20 cellular contexts compared by ENCODE assay signal in the genomic region with DNA sequence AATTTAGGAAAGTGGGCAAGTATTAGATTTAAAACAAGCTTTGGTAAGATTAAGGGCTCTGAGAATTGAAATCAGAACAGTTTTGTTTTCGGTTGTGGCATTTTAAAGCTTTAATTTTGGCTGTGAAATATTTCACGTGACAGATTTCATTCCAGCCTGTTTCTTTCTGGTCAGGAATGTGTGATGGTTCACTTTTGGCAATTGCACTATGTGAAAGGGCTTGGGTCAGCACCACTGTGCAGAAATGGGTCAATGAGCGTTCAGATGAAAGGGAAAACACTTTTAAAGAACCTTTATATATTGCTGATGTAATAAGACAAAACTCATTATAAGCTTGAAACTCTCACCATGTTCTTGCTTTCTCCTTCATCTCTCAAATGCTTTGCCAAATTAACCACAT. TPM values are rescaled to one million over a fixed set of nuclear protein-coding genes. Genes with fewer than 3 reads are reported as not detected.
A peak's percentile ranks its signal among the peaks of the same experiment; 100 is the strongest.
DNase-seq lines count a peak whose midpoint lies in the region; ATAC-seq and TF ChIP-seq lines count a peak whose summit lies in the region.
"Had no signal": no experiment of that assay in that cellular context is flagged by ENCODE, and none has a peak within 500 bp of the region (broad histone marks: within the 10 kb centered on the region; RNA-seq: fewer than 3 reads in every experiment).

No MANE protein-coding gene starts in this region.

- intact Hi-C loops in tibial artery (cut with DNase I; ENCODE audit: low total_unique reads), result no loop called here

- peaks cover 0 to 40% (median 15%) of the 10 kb centered on the region in 4 donors for H3K4me1 ChIP-seq in tibial artery
- H3K4me1 ChIP-seq: right lobe of liver had no signal

- no peak overlapping the region for H3K4me3 ChIP-seq in fibroblast of villous mesenchyme (ENCODE audit: low read depth, low read length)
- peak overlapping the region in 1 of 2 donors; percentile 12 for H3K4me3 ChIP-seq in tibial artery
- H3K4me3 ChIP-seq: esophagus squamous epithelium, right lobe of liver, upper lobe of right lung had no signal

- no peaks in the 10 kb centered on the region for H3K9me3 ChIP-seq in tibial artery
- H3K9me3 ChIP-seq: BE2C, esophagus squamous epithelium, upper lobe of right lung had no signal

- ATAC-seq in HG03196 (IDR thresholded peaks at IDR 0.05; ENCODE audit: unreplicated experiment), result no peak
- ATAC-seq: effector memory CD8-positive, alpha-beta T cell; right lobe of liver; stimulated activated naive CD8-positive, alpha-beta T cell treated with anti-CD3 and anti-CD28 coated beads, Interleukin-15, Interleukin-2, amounts not matched to agents 100 U/mL and 50 U/mL, for 24 hours; upper lobe of right lung had no signal

- peak overlapping the region; percentile 51 to 54 for H3K27ac ChIP-seq in tibial artery
- H3K27ac ChIP-seq: right lobe of liver had no signal

- no peak for TF ChIP-seq CTCF in fibroblast of villous mesenchyme (IDR thresholded peaks at IDR 0.05; ENCODE audit: insufficient read depth, low read depth, low read length)
- TF ChIP-seq CTCF in tibial artery (IDR thresholded peaks at IDR 0.05), result no peak

- H3K36me3 ChIP-seq in tibial artery, result no peaks in the 10 kb centered on the region
- H3K36me3 ChIP-seq: BE2C, esophagus squamous epithelium, right lobe of liver, upper lobe of right lung had no signal

- no peaks in the 10 kb centered on the region for H3K27me3 ChIP-seq in tibial artery
- H3K27me3 ChIP-seq: BE2C, esophagus squamous epithelium, right lobe of liver, upper lobe of right lung had no signal

- DNase-seq in astrocyte of the hippocampus (ENCODE audit: low read depth, low spot score), result peak; percentile 8
- peak; percentile 14 for DNase-seq in fibroblast of villous mesenchyme (ENCODE audit: low read depth)
- DNase-seq in midbrain (lab: John Stamatoyannopoulos, UW), result peak; percentile 10
- DNase-seq in tibial artery, result no peak
- DNase-seq in CD1c-positive myeloid dendritic cell (ENCODE audit: extremely low spot score), result no peak
- DNase-seq in NCI-H187 (lab: John Stamatoyannopoulos, UW), result no peak
- DNase-seq: activated CD4-positive, alpha-beta T cell treated with anti-CD3 and anti-CD28 coated beads, Interleukin-2, amount 50 U/mL, for 48 hours; activated gamma-delta T cell; BE2C; effector memory CD8-positive, alpha-beta T cell; esophagus squamous epithelium; HFFc6; immature natural killer cell; NCI-H1092; NCI-H2081 treated with DMSO at 0.1 percent for 48 hours; NCI-H524; right lobe of liver; stimulated activated naive CD8-positive, alpha-beta T cell treated with anti-CD3 and anti-CD28 coated beads, Interleukin-15, Interleukin-2, amounts not matched to agents 100 U/mL and 50 U/mL, for 24 hours; upper lobe of right lung had no signal

RNA-seq across cellular contexts. Expression of gene NUBPL, which starts 17.1 kb away (rescaled TPM):
- total RNA-seq in fibroblast of villous mesenchyme, result 12.1 and 12.2 TPM in 2 replicates

Comparison
In these comparisons a context has a peak if more than half of its experiments do, and no peak if none do; other contexts are left out.
1. DNase-seq: peak in astrocyte of the hippocampus (single experiment), fibroblast of villous mesenchyme (single experiment) and midbrain (single experiment); none in tibial artery (0 of 2), CD1c-positive myeloid dendritic cell (single experiment) and NCI-H187 (0 of 2).